ENCODE assay signal across 36 cellular contexts in the genomic region with DNA sequence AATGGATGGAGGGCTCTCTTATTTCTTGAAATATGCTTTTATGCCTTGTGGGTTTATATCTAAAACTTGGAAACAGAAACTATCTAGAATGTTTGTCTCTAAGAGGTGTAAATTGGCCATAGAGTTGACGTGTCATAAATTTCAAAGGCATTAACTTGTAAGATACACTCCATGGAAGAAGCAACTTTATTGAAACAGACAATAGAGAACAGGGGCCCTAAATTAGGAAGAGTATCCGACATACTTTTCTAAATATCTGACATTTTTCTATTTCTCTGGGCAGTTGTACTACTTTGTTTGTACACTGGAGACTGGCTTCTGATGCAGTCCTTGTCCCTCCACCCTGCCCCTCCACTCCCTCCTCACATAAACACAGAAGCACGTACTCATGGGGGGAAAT. TPM values are rescaled to one million over a fixed set of nuclear protein-coding genes. Genes with fewer than 3 reads are reported as not detected.
"Had no signal": no experiment of that assay in that cellular context is flagged by ENCODE, and none has a peak within 500 bp of the region (broad histone marks: within the 10 kb centered on the region; RNA-seq: fewer than 3 reads in every experiment).

No MANE protein-coding gene starts in this region.

- H3K4me3 Mint-ChIP-seq: activated B cell treated with CpG ODN at 0.5 μM for 24 hours; activated CD4-positive, alpha-beta memory T cell treated with anti-CD3 and anti-CD28 coated beads for 36 hours; activated CD4-positive, alpha-beta T cell treated with anti-CD3 and anti-CD28 coated beads for 36 hours; activated CD4-positive, alpha-beta T cell treated with anti-CD3 and anti-CD28 coated beads, Interleukin-2, amount 10 ng/mL, durations not matched to agents 24 days and 14 days; activated CD8-positive, alpha-beta memory T cell treated with anti-CD3 and anti-CD28 coated beads, Interleukin-2, amount 10 ng/mL, durations not matched to agents 7 days and 5 days; activated CD8-positive, alpha-beta T cell treated with anti-CD3 and anti-CD28 coated beads, Interleukin-2, amount 10 ng/mL, durations not matched to agents 7 days and 5 days; activated naive CD4-positive, alpha-beta T cell treated with anti-CD3 and anti-CD28 coated beads for 36 hours; activated naive CD4-positive, alpha-beta T cell treated with anti-CD3 and anti-CD28 coated beads, Interleukin-2, amount 50 U/mL, for 24 hours; activated naive CD8-positive, alpha-beta T cell treated with anti-CD3 and anti-CD28 coated beads for 36 hours; activated naive CD8-positive, alpha-beta T cell treated with anti-CD3 and anti-CD28 coated beads, Interleukin-2, amount 50 U/mL, for 24 hours; activated T-helper 1 cell treated with anti-CD3 and anti-CD28 coated beads, Interleukin-12 subunit alpha, Interleukin-12 subunit beta, Interleukin-2, Interleukin-4 antibody, amounts not matched to agents 30 ng/mL and 10 ng/mL and 1 ng/mL, durations not matched to agents 14 hours and 24 hours and 36 hours; brain; central memory CD8-positive, alpha-beta T cell; dendritic cell treated with granulocyte-macrophage colony-stimulating factor and Interleukin-4, amounts not matched to agents 40 ng/mL and 50 ng/mL, for 4 days; endodermal cell; T-helper 17 cell; T-helper 2 cell treated with Interferon-gamma antibody and Interleukin-4, amounts not matched to agents 5 μg/mL and 100 μg/mL, for 36 hours had no signal

- H3K36me3 ChIP-seq: ascending aorta, breast epithelium had no signal

- DNase-seq: activated B cell treated with CpG ODN at 0.5 μM for 24 hours; activated CD4-positive, alpha-beta memory T cell treated with anti-CD3 and anti-CD28 coated beads for 36 hours; activated CD4-positive, alpha-beta T cell treated with anti-CD3 and anti-CD28 coated beads for 36 hours; activated CD4-positive, alpha-beta T cell treated with anti-CD3 and anti-CD28 coated beads, Interleukin-2, amount 10 ng/mL, durations not matched to agents 24 days and 14 days; activated CD8-positive, alpha-beta memory T cell treated with anti-CD3 and anti-CD28 coated beads, Interleukin-2, amount 10 ng/mL, durations not matched to agents 7 days and 5 days; activated CD8-positive, alpha-beta memory T cell treated with anti-CD3 and anti-CD28 coated beads, Interleukin-2, amount 50 U/mL, for 4 hours; activated CD8-positive, alpha-beta T cell treated with anti-CD3 and anti-CD28 coated beads, Interleukin-2, amount 10 ng/mL, durations not matched to agents 7 days and 5 days; activated effector memory CD4-positive, alpha-beta T cell treated with anti-CD3 and anti-CD28 coated beads, Interleukin-2, amount 50 U/mL, for 16 hours; activated naive CD4-positive, alpha-beta T cell treated with anti-CD3 and anti-CD28 coated beads for 36 hours; activated naive CD8-positive, alpha-beta T cell treated with anti-CD3 and anti-CD28 coated beads for 36 hours; activated naive CD8-positive, alpha-beta T cell treated with anti-CD3 and anti-CD28 coated beads, Interleukin-2, amount 50 U/mL, for 24 hours; activated T-cell treated with anti-CD3 and anti-CD28 coated beads, Interleukin-2, amount 50 U/mL, for 1 hour; activated T-cell treated with anti-CD3 and anti-CD28 coated beads, Interleukin-2, amount 50 U/mL, for 48 hours; adrenal gland; amygdala; dorsolateral prefrontal cortex; effector memory CD4-positive, alpha-beta T cell; endodermal cell; foreskin fibroblast; T-helper 1 cell; T-helper 17 cell; T1000; WERI-Rb-1 had no signal

- H3K27ac ChIP-seq: adrenal gland, ascending aorta, breast epithelium, coronary artery, dorsolateral prefrontal cortex, WERI-Rb-1 had no signal

- H3K36me3 Mint-ChIP-seq: activated CD4-positive, alpha-beta memory T cell treated with anti-CD3 and anti-CD28 coated beads for 36 hours; activated CD8-positive, alpha-beta memory T cell treated with anti-CD3 and anti-CD28 coated beads, Interleukin-2, amount 10 ng/mL, durations not matched to agents 7 days and 5 days; activated naive CD4-positive, alpha-beta T cell treated with anti-CD3 and anti-CD28 coated beads, Interleukin-2, amount 50 U/mL, for 24 hours; activated naive CD8-positive, alpha-beta T cell treated with anti-CD3 and anti-CD28 coated beads for 36 hours had no signal

- H3K27me3 Mint-ChIP-seq: activated B cell treated with CpG ODN at 0.5 μM for 24 hours; activated CD4-positive, alpha-beta T cell treated with anti-CD3 and anti-CD28 coated beads, Interleukin-2, amount 10 ng/mL, durations not matched to agents 24 days and 14 days; activated CD8-positive, alpha-beta memory T cell treated with anti-CD3 and anti-CD28 coated beads, Interleukin-2, amount 10 ng/mL, durations not matched to agents 7 days and 5 days; activated naive CD4-positive, alpha-beta T cell treated with anti-CD3 and anti-CD28 coated beads, Interleukin-2, amount 50 U/mL, for 24 hours; activated naive CD8-positive, alpha-beta T cell treated with anti-CD3 and anti-CD28 coated beads, Interleukin-2, amount 50 U/mL, for 24 hours; central memory CD8-positive, alpha-beta T cell; dendritic cell treated with granulocyte-macrophage colony-stimulating factor and Interleukin-4, amounts not matched to agents 40 ng/mL and 50 ng/mL, for 4 days had no signal

- H3K9me3 Mint-ChIP-seq: activated B cell treated with CpG ODN at 0.5 μM for 24 hours; activated CD4-positive, alpha-beta memory T cell treated with anti-CD3 and anti-CD28 coated beads for 36 hours; activated CD4-positive, alpha-beta T cell treated with anti-CD3 and anti-CD28 coated beads, Interleukin-2, amount 10 ng/mL, durations not matched to agents 24 days and 14 days; activated naive CD4-positive, alpha-beta T cell treated with anti-CD3 and anti-CD28 coated beads for 36 hours; activated naive CD8-positive, alpha-beta T cell treated with anti-CD3 and anti-CD28 coated beads for 36 hours; activated T-helper 1 cell treated with anti-CD3 and anti-CD28 coated beads, Interleukin-12 subunit alpha, Interleukin-12 subunit beta, Interleukin-2, Interleukin-4 antibody, amounts not matched to agents 30 ng/mL and 10 ng/mL and 1 ng/mL, durations not matched to agents 14 hours and 24 hours and 36 hours; activated T-helper 2 cell treated with anti-CD3 and anti-CD28 coated beads, Interferon-gamma antibody, Interleukin-2, Interleukin-4, amounts not matched to agents 10 μg/mL and 5 μg/mL and 100 μg/mL, durations not matched to agents 14 hours and 24 hours and 36 hours; central memory CD8-positive, alpha-beta T cell; dendritic cell treated with granulocyte-macrophage colony-stimulating factor and Interleukin-4, amounts not matched to agents 40 ng/mL and 50 ng/mL, for 4 days; endodermal cell; T-helper 2 cell treated with Interferon-gamma antibody and Interleukin-4, amounts not matched to agents 5 μg/mL and 100 μg/mL, for 36 hours had no signal

- H3K4me1 Mint-ChIP-seq: activated B cell treated with CpG ODN at 0.5 μM for 24 hours; activated CD4-positive, alpha-beta T cell treated with anti-CD3 and anti-CD28 coated beads for 36 hours; activated CD4-positive, alpha-beta T cell treated with anti-CD3 and anti-CD28 coated beads, Interleukin-2, amount 10 ng/mL, durations not matched to agents 24 days and 14 days; activated CD8-positive, alpha-beta memory T cell treated with anti-CD3 and anti-CD28 coated beads, Interleukin-2, amount 10 ng/mL, durations not matched to agents 7 days and 5 days; activated naive CD4-positive, alpha-beta T cell treated with anti-CD3 and anti-CD28 coated beads, Interleukin-2, amount 50 U/mL, for 24 hours; activated naive CD8-positive, alpha-beta T cell treated with anti-CD3 and anti-CD28 coated beads for 36 hours; activated naive CD8-positive, alpha-beta T cell treated with anti-CD3 and anti-CD28 coated beads, Interleukin-2, amount 50 U/mL, for 24 hours; central memory CD8-positive, alpha-beta T cell; T-helper 17 cell had no signal

- ATAC-seq: activated CD4-positive, alpha-beta T cell treated with anti-CD3 and anti-CD28 coated beads for 36 hours; activated CD4-positive, CD25-positive, alpha-beta regulatory T cell treated with anti-CD3 and anti-CD28 coated beads, Interleukin-2, amount 50 U/mL, for 24 hours; activated CD8-positive, alpha-beta memory T cell treated with anti-CD3 and anti-CD28 coated beads, Interleukin-2, amount 10 ng/mL, durations not matched to agents 7 days and 5 days; activated CD8-positive, alpha-beta T cell treated with anti-CD3 and anti-CD28 coated beads, Interleukin-2, amount 10 ng/mL, durations not matched to agents 7 days and 5 days; activated naive CD8-positive, alpha-beta T cell treated with anti-CD3 and anti-CD28 coated beads, Interleukin-2, amount 50 U/mL, for 24 hours; esophagus mucosa; T-helper 17 cell had no signal

- H3K27ac Mint-ChIP-seq: activated B cell treated with CpG ODN at 0.5 μM for 24 hours; activated CD4-positive, alpha-beta memory T cell treated with anti-CD3 and anti-CD28 coated beads for 36 hours; activated CD4-positive, alpha-beta T cell treated with anti-CD3 and anti-CD28 coated beads for 36 hours; activated CD4-positive, alpha-beta T cell treated with anti-CD3 and anti-CD28 coated beads, Interleukin-2, amount 10 ng/mL, durations not matched to agents 24 days and 14 days; activated CD8-positive, alpha-beta memory T cell treated with anti-CD3 and anti-CD28 coated beads, Interleukin-2, amount 10 ng/mL, durations not matched to agents 7 days and 5 days; activated CD8-positive, alpha-beta T cell treated with anti-CD3 and anti-CD28 coated beads, Interleukin-2, amount 10 ng/mL, durations not matched to agents 7 days and 5 days; activated naive CD4-positive, alpha-beta T cell treated with anti-CD3 and anti-CD28 coated beads for 36 hours; activated naive CD4-positive, alpha-beta T cell treated with anti-CD3 and anti-CD28 coated beads, Interleukin-2, amount 50 U/mL, for 24 hours; activated naive CD8-positive, alpha-beta T cell treated with anti-CD3 and anti-CD28 coated beads for 36 hours; activated naive CD8-positive, alpha-beta T cell treated with anti-CD3 and anti-CD28 coated beads, Interleukin-2, amount 50 U/mL, for 24 hours; activated T-helper 1 cell treated with anti-CD3 and anti-CD28 coated beads, Interleukin-12 subunit alpha, Interleukin-12 subunit beta, Interleukin-2, Interleukin-4 antibody, amounts not matched to agents 30 ng/mL and 10 ng/mL and 1 ng/mL, durations not matched to agents 14 hours and 24 hours and 36 hours; activated T-helper 2 cell treated with anti-CD3 and anti-CD28 coated beads, Interferon-gamma antibody, Interleukin-2, Interleukin-4, amounts not matched to agents 10 μg/mL and 5 μg/mL and 100 μg/mL, durations not matched to agents 14 hours and 24 hours and 36 hours; dendritic cell treated with granulocyte-macrophage colony-stimulating factor and Interleukin-4, amounts not matched to agents 40 ng/mL and 50 ng/mL, for 4 days; endodermal cell; T-helper 17 cell; T-helper 2 cell treated with Interferon-gamma antibody and Interleukin-4, amounts not matched to agents 5 μg/mL and 100 μg/mL, for 36 hours had no signal

- H3K4me1 ChIP-seq: breast epithelium had no signal

- H3K9me3 ChIP-seq: adrenal gland, ascending aorta, breast epithelium had no signal

- H3K27me3 ChIP-seq: adrenal gland, ascending aorta, breast epithelium had no signal

- H3K4me3 ChIP-seq: adrenal gland, ascending aorta, breast epithelium, coronary artery, dorsolateral prefrontal cortex had no signal

RNA-seq across cellular contexts. Expression of a gene that starts 50.0 kb away (rescaled TPM):
- total RNA-seq: activated CD4-positive, alpha-beta memory T cell treated with anti-CD3 and anti-CD28 coated beads for 36 hours; activated CD4-positive, alpha-beta T cell treated with anti-CD3 and anti-CD28 coated beads for 36 hours; activated CD4-positive, alpha-beta T cell treated with anti-CD3 and anti-CD28 coated beads, Interleukin-2, amount 10 ng/mL, durations not matched to agents 24 days and 14 days; activated CD8-positive, alpha-beta memory T cell treated with anti-CD3 and anti-CD28 coated beads for 36 hours; activated CD8-positive, alpha-beta T cell treated with anti-CD3 and anti-CD28 coated beads, Interleukin-2, amount 10 ng/mL, durations not matched to agents 7 days and 5 days; activated naive CD4-positive, alpha-beta T cell treated with anti-CD3 and anti-CD28 coated beads for 36 hours; activated naive CD8-positive, alpha-beta T cell treated with anti-CD3 and anti-CD28 coated beads for 36 hours; activated T-helper 1 cell treated with anti-CD3 and anti-CD28 coated beads, Interleukin-12 subunit alpha, Interleukin-12 subunit beta, Interleukin-2, Interleukin-4 antibody, amounts not matched to agents 30 ng/mL and 10 ng/mL and 1 ng/mL, durations not matched to agents 14 hours and 24 hours and 36 hours; activated T-helper 2 cell treated with anti-CD3 and anti-CD28 coated beads, Interferon-gamma antibody, Interleukin-2, Interleukin-4, amounts not matched to agents 10 μg/mL and 5 μg/mL and 100 μg/mL, durations not matched to agents 14 hours and 24 hours and 36 hours; T-helper 17 cell had no signal
